Comparison of ENCODE assay signal across 8 cellular contexts in the genomic region with DNA sequence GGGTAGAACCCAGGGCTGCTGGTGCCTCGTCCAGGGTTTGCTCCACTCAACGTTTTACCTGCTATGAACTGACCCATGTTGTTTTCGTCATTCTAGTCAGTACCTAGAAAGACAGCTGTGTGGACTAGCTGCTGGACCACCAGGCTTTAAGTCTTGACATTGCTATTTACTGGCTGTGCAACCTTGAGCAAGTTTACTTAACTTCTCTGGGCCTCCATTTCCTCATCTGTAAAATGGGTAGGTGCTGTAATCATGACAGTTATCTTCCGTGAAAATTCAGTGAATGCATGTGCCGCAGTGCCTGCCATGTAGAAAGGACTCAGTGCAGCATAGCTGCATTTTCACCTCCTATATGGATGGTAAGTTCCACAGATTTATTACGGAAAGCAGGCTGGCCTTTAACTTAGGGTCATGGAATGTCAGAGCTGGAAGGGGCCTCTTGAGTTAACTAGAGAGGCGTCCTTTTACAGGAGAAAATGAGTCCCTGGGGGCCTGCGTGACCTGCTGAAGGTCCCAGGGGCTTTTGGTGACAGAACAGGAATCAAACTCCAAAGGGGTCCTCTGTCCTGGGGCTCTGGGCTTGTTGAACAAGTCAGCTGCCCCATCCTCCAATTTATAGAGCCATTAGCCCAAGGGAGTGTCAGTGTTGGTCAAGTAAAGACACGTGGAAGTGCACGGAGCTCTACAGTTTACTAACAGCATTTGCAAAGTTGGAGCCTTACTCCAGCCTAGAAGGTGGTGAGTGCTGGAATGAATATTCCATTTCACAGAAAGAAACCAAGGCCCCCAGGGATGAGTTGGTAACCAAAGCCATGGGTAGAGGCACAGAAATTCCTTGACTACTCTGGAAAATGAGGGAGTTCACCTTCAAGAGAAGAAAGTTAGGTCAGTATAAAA. TPM values are rescaled to one million over a fixed set of nuclear protein-coding genes. Genes with fewer than 3 reads are reported as not detected.
A peak's percentile ranks its signal among the peaks of the same experiment; 100 is the strongest.
DNase-seq lines count a peak whose midpoint lies in the region; ATAC-seq and TF ChIP-seq lines count a peak whose summit lies in the region.

No MANE protein-coding gene starts in this region.

- intact Hi-C loops in left ventricle myocardium superior (cut with micrococcal nuclease) (no loop called here), sciatic nerve (cut with DNase I) (no loop called here)

- H2AFZ ChIP-seq in SU-DHL-6 (ENCODE audit: low read depth, low read length, severe bottlenecking), result peak overlapping the region; percentile 18

- no peak for ATAC-seq in left ventricle myocardium superior
- no peak for ATAC-seq in sciatic nerve
- ATAC-seq in HG03571 (IDR thresholded peaks at IDR 0.05; ENCODE audit: unreplicated experiment), result no peak
- no peak for ATAC-seq in GM21423 (IDR thresholded peaks at IDR 0.05; ENCODE audit: unreplicated experiment)

- H3K4me3 ChIP-seq in DOHH2 (ENCODE audit: low read length) (peak overlapping the region; percentile 65), SU-DHL-6 (ENCODE audit: insufficient read depth, low read length, poor library complexity, severe bottlenecking) (no peak overlapping the region)

- H3K4me2 ChIP-seq in DOHH2 (ENCODE audit: low read length) (peak overlapping the region; percentile 88), SU-DHL-6 (ENCODE audit: low read depth, low read length, poor library complexity, severe bottlenecking) (no peak overlapping the region)

- H3K9me2 ChIP-seq in DOHH2 (replicated peaks; ENCODE audit: control insufficient read depth, low read length), result no peaks in the 10 kb centered on the region
- no peaks in the 10 kb centered on the region for H3K9me2 ChIP-seq in SU-DHL-6 (replicated peaks; ENCODE audit: insufficient read depth, low read length)

- H3F3A ChIP-seq in DOHH2 (ENCODE audit: control insufficient read depth, insufficient read depth), result 0 out of 2 replicates have a peak, but pooled peaks cover 3% of the 10 kb centered on the region
- H3F3A ChIP-seq in SU-DHL-6 (ENCODE audit: insufficient read depth), result no peaks in the 10 kb centered on the region

- DNase-seq in left ventricle myocardium superior, result peak; percentile 31
- peak; percentile 64 for DNase-seq in sciatic nerve (ENCODE audit: low spot score)
- DNase-seq in ecto neural progenitor cell (ENCODE audit: low spot score), result no peak
- no peak for DNase-seq in hippocampal formation (lab: John Stamatoyannopoulos, UW)

- peaks cover 56% of the 10 kb centered on the region for H3K4me1 ChIP-seq in DOHH2 (ENCODE audit: control insufficient read depth, low read length)

- H4K20me1 ChIP-seq in DOHH2 (ENCODE audit: control insufficient read depth, insufficient read depth, low read depth, low read length), result no peaks in the 10 kb centered on the region
- no peaks in the 10 kb centered on the region for H4K20me1 ChIP-seq in SU-DHL-6 (ENCODE audit: low read depth, low read length)

- H3K27me3 ChIP-seq in DOHH2 (ENCODE audit: control insufficient read depth, low read length) (no peaks in the 10 kb centered on the region), SU-DHL-6 (ENCODE audit: low read length) (no peaks in the 10 kb centered on the region)

- no peaks in the 10 kb centered on the region for H3K79me2 ChIP-seq in DOHH2 (ENCODE audit: control insufficient read depth, low read length)
- no peaks in the 10 kb centered on the region for H3K79me2 ChIP-seq in SU-DHL-6 (ENCODE audit: insufficient read depth, low read length)

- H3K27ac ChIP-seq in DOHH2 (ENCODE audit: low read depth, low read length), result peak overlapping the region; percentile 77
- H3K27ac ChIP-seq in SU-DHL-6 (ENCODE audit: low read depth, low read length), result no peak overlapping the region

- H3K9me3 ChIP-seq in DOHH2 (ENCODE audit: control insufficient read depth, insufficient read depth, low read length) (no peaks in the 10 kb centered on the region), SU-DHL-6 (ENCODE audit: insufficient read depth, low read length) (no peaks in the 10 kb centered on the region)

- no peak for TF ChIP-seq CTCF in DOHH2 (IDR thresholded peaks at IDR 0.05; ENCODE audit: low read depth, low read length, poor library complexity, severe bottlenecking)
- TF ChIP-seq CTCF in SU-DHL-6 (IDR thresholded peaks at IDR 0.05; ENCODE audit: insufficient read depth, low read length, poor library complexity, severe bottlenecking), result no peak

- no peak overlapping the region for H3K9ac ChIP-seq in SU-DHL-6 (ENCODE audit: low read length)

- H3K36me3 ChIP-seq in DOHH2 (ENCODE audit: control insufficient read depth, low read length) (no peaks in the 10 kb centered on the region), SU-DHL-6 (ENCODE audit: low read length) (no peaks in the 10 kb centered on the region)

RNA-seq across cellular contexts. Expression of a gene that starts 12.0 kb away (rescaled TPM):
- total RNA-seq in left ventricle myocardium superior, result 7,191 TPM
- total RNA-seq in sciatic nerve, result 14,857 TPM

RNA-seq across cellular contexts. Expression of a gene that starts 38.1 kb away (rescaled TPM):
- total RNA-seq in left ventricle myocardium superior (60.4 TPM), sciatic nerve (64.0 TPM)

Comparison
In these comparisons a context has a peak if more than half of its experiments do, and no peak if none do; other contexts are left out.
1. DNase-seq: peak in left ventricle myocardium superior (single experiment) and sciatic nerve (single experiment); none in ecto neural progenitor cell (single experiment) and hippocampal formation (0 of 2).